ENCODE assay signal across 3 cellular contexts in genomic region chr13:62139597-62139996, GRCh38.
"Had no signal": no experiment of that assay in that cellular context is flagged by ENCODE, and none has a peak within 500 bp of the region (broad histone marks: within the 10 kb centered on the region; RNA-seq: fewer than 3 reads in every experiment).

No MANE protein-coding gene starts in this region.

- H3K4me3 ChIP-seq: GM12878 had no signal

- DNase-seq: GDM1, GF-D8 had no signal
